In the genomic region with DNA sequence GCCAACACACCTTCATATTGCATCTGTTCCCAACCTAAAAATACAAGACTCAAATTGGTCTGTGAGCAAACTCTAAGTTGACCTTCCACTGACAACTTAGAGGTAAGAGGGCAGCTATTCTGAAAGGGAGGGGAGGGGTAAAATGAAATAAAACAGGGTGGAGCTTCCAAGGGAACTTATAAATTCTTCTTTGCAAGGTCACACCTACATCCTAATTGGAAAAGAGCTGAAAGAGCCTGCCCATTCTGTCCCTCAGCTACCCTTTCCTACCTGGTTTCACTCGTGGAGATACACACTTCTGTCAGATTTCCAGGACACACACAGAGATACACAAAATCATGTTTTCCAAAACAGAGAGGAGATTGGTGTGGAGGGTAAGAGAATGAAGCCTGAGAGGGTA, we compare ENCODE assay signal across 2 cellular contexts.
TF ChIP-seq lines count a peak whose summit lies in the region.

No MANE protein-coding gene starts in this region.

TF ChIP-seq in HCT116, 20 proteins besides CTCF, POLR2A, EP300 and RAD21:
- no peak for TF ChIP-seq ZNF274 (IDR thresholded peaks at IDR 0.05; ENCODE audit: low read depth, low read length)
- TF ChIP-seq, protein P1, sequence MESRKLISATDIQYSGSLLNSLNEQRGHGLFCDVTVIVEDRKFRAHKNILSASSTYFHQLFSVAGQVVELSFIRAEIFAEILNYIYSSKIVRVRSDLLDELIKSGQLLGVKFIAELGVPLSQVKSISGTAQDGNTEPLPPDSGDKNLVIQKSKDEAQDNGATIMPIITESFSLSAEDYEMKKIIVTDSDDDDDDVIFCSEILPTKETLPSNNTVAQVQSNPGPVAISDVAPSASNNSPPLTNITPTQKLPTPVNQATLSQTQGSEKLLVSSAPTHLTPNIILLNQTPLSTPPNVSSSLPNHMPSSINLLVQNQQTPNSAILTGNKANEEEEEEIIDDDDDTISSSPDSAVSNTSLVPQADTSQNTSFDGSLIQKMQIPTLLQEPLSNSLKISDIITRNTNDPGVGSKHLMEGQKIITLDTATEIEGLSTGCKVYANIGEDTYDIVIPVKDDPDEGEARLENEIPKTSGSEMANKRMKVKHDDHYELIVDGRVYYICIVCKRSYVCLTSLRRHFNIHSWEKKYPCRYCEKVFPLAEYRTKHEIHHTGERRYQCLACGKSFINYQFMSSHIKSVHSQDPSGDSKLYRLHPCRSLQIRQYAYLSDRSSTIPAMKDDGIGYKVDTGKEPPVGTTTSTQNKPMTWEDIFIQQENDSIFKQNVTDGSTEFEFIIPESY (IDR thresholded peaks at IDR 0.05; ENCODE audit: extremely low read depth, insufficient replicate concordance, low read length): no peak
- TF ChIP-seq EZH2phosphoT487 (IDR thresholded peaks at IDR 0.05; ENCODE audit: borderline replicate concordance): no peak
- TF ChIP-seq FOSL1 (IDR thresholded peaks at IDR 0.05; ENCODE audit: low read depth): no peak
- no peak for TF ChIP-seq ELF1 (IDR thresholded peaks at IDR 0.05; ENCODE audit: borderline replicate concordance, low read depth)
- no peak for TF ChIP-seq SRF (IDR thresholded peaks at IDR 0.05; ENCODE audit: low read depth)
- TF ChIP-seq POLR2AphosphoS5 (IDR thresholded peaks at IDR 0.05; ENCODE audit: low read depth, low read length): no peak
- TF ChIP-seq, protein P2, sequence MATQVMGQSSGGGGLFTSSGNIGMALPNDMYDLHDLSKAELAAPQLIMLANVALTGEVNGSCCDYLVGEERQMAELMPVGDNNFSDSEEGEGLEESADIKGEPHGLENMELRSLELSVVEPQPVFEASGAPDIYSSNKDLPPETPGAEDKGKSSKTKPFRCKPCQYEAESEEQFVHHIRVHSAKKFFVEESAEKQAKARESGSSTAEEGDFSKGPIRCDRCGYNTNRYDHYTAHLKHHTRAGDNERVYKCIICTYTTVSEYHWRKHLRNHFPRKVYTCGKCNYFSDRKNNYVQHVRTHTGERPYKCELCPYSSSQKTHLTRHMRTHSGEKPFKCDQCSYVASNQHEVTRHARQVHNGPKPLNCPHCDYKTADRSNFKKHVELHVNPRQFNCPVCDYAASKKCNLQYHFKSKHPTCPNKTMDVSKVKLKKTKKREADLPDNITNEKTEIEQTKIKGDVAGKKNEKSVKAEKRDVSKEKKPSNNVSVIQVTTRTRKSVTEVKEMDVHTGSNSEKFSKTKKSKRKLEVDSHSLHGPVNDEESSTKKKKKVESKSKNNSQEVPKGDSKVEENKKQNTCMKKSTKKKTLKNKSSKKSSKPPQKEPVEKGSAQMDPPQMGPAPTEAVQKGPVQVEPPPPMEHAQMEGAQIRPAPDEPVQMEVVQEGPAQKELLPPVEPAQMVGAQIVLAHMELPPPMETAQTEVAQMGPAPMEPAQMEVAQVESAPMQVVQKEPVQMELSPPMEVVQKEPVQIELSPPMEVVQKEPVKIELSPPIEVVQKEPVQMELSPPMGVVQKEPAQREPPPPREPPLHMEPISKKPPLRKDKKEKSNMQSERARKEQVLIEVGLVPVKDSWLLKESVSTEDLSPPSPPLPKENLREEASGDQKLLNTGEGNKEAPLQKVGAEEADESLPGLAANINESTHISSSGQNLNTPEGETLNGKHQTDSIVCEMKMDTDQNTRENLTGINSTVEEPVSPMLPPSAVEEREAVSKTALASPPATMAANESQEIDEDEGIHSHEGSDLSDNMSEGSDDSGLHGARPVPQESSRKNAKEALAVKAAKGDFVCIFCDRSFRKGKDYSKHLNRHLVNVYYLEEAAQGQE (IDR thresholded peaks at IDR 0.05; ENCODE audit: low read depth): no peak
- no peak for TF ChIP-seq CBX3 (IDR thresholded peaks at IDR 0.05; ENCODE audit: low read depth)
- no peak for TF ChIP-seq CEBPB (IDR thresholded peaks at IDR 0.05; ENCODE audit: low read depth)
- no peak for TF ChIP-seq JUND (IDR thresholded peaks at IDR 0.05)
- TF ChIP-seq YY1 (IDR thresholded peaks at IDR 0.05; ENCODE audit: extremely low read depth, insufficient replicate concordance, low read depth, low read length): no peak
- no peak for TF ChIP-seq TCF7L2 (IDR thresholded peaks at IDR 0.05; ENCODE audit: borderline replicate concordance, extremely low read depth, insufficient read depth, insufficient read length)
- TF ChIP-seq, protein P3, sequence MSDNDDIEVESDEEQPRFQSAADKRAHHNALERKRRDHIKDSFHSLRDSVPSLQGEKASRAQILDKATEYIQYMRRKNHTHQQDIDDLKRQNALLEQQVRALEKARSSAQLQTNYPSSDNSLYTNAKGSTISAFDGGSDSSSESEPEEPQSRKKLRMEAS (IDR thresholded peaks at IDR 0.05): no peak
- TF ChIP-seq EZH2 (IDR thresholded peaks at IDR 0.05): no peak
- no peak for TF ChIP-seq EGR1 (IDR thresholded peaks at IDR 0.05; ENCODE audit: low read depth)
- no peak for TF ChIP-seq SIN3A (IDR thresholded peaks at IDR 0.05; ENCODE audit: low read depth)

TF ChIP-seq in HepG2, 621 proteins besides CTCF, POLR2A, EP300 and RAD21:
- TF ChIP-seq, protein P4, sequence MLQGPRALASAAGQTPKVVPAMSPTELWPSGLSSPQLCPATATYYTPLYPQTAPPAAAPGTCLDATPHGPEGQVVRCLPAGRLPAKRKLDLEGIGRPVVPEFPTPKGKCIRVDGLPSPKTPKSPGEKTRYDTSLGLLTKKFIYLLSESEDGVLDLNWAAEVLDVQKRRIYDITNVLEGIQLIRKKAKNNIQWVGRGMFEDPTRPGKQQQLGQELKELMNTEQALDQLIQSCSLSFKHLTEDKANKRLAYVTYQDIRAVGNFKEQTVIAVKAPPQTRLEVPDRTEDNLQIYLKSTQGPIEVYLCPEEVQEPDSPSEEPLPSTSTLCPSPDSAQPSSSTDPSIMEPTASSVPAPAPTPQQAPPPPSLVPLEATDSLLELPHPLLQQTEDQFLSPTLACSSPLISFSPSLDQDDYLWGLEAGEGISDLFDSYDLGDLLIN (CRISPR knock-in tag; IDR thresholded peaks at IDR 0.05; ENCODE audit: borderline replicate concordance): no peak
- TF ChIP-seq ZNF331 (CRISPR knock-in tag; IDR thresholded peaks at IDR 0.05): no peak
- TF ChIP-seq, protein P5, sequence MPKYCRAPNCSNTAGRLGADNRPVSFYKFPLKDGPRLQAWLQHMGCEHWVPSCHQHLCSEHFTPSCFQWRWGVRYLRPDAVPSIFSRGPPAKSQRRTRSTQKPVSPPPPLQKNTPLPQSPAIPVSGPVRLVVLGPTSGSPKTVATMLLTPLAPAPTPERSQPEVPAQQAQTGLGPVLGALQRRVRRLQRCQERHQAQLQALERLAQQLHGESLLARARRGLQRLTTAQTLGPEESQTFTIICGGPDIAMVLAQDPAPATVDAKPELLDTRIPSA (CRISPR knock-in tag; IDR thresholded peaks at IDR 0.05; ENCODE audit: borderline replicate concordance): no peak
- no peak for TF ChIP-seq FOXO1 (CRISPR knock-in tag; IDR thresholded peaks at IDR 0.05)
- TF ChIP-seq ZNF232 (CRISPR knock-in tag; IDR thresholded peaks at IDR 0.05; ENCODE audit: borderline replicate concordance): no peak
- TF ChIP-seq ZNF749 (CRISPR knock-in tag; IDR thresholded peaks at IDR 0.05; ENCODE audit: borderline replicate concordance): no peak
- no peak for TF ChIP-seq ZNF557 (CRISPR knock-in tag; IDR thresholded peaks at IDR 0.05)
- TF ChIP-seq SIX4 (CRISPR knock-in tag; IDR thresholded peaks at IDR 0.05): no peak
- TF ChIP-seq, protein P6, sequence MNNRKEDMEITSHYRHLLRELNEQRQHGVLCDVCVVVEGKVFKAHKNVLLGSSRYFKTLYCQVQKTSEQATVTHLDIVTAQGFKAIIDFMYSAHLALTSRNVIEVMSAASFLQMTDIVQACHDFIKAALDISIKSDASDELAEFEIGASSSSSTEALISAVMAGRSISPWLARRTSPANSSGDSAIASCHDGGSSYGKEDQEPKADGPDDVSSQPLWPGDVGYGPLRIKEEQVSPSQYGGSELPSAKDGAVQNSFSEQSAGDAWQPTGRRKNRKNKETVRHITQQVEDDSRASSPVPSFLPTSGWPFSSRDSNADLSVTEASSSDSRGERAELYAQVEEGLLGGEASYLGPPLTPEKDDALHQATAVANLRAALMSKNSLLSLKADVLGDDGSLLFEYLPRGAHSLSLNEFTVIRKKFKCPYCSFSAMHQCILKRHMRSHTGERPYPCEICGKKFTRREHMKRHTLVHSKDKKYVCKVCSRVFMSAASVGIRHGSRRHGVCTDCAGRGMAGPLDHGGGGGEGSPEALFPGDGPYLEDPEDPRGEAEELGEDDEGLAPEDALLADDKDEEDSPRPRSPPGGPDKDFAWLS (CRISPR knock-in tag; IDR thresholded peaks at IDR 0.05; ENCODE audit: borderline replicate concordance): no peak
- no peak for TF ChIP-seq ZNF672 (CRISPR knock-in tag; IDR thresholded peaks at IDR 0.05)
TF ChIP-seq in HepG2: peak in this region for 0.
